ENCODE assay signal across 29 cellular contexts in the genomic region with DNA sequence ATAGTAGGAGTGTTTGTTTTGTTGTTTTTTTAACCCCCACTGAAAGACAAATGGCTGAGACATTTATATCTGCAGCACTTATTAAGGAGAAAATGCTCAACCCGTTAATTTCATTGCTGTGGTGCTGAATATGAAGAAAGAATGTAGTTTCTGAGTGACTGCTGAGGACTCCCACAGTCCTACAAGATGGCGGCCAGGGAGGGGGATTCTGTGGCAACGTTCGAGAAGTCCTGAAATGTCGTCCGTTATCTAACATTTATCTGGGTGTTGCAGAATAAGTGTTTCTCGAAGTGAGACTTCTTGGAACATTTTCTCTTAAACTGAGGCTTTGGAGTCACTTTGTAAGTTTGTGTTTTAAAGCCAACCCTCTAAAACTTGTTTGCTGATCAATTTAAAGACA.
A peak's percentile ranks its signal among the peaks of the same experiment; 100 is the strongest.
DNase-seq lines count a peak whose midpoint lies in the region; ATAC-seq and TF ChIP-seq lines count a peak whose summit lies in the region.
"Had no signal": no experiment of that assay in that cellular context is flagged by ENCODE, and none has a peak within 500 bp of the region (broad histone marks: within the 10 kb centered on the region; RNA-seq: fewer than 3 reads in every experiment).

No MANE protein-coding gene starts in this region.

- H3K36me3 ChIP-seq in HUES6 (ENCODE audit: control insufficient read depth, insufficient read depth, low read length) = no peaks in the 10 kb centered on the region
- no peaks in the 10 kb centered on the region for H3K36me3 ChIP-seq in endodermal cell (ENCODE audit: control insufficient read depth, insufficient read depth, low read length)
- H3K36me3 ChIP-seq in mesendoderm (ENCODE audit: control insufficient read depth, insufficient read depth, low read length) = no peaks in the 10 kb centered on the region
- no peaks in the 10 kb centered on the region for H3K36me3 ChIP-seq in left lung
- H3K36me3 ChIP-seq in right lobe of liver = no peaks in the 10 kb centered on the region
- H3K36me3 ChIP-seq: HAP-1, SJCRH30 had no signal

- H4K5ac ChIP-seq in mesendoderm (ENCODE audit: low read length) = no peak overlapping the region

- TF ChIP-seq CTCF in endodermal cell (conservative IDR thresholded peaks at IDR 0.05) = no peak
- no peak for TF ChIP-seq CTCF in left lung (IDR thresholded peaks at IDR 0.05)
- no peak for TF ChIP-seq CTCF in right lobe of liver (IDR thresholded peaks at IDR 0.05)

- H3K9me3 ChIP-seq in HUES6 (ENCODE audit: control insufficient read depth, insufficient read depth, low read depth, low read length) = no peaks in the 10 kb centered on the region
- no peaks in the 10 kb centered on the region for H3K9me3 ChIP-seq in endodermal cell (ENCODE audit: control insufficient read depth, low read length)
- H3K9me3 ChIP-seq in left lung = no peaks in the 10 kb centered on the region
- H3K9me3 ChIP-seq in right lobe of liver = no peaks in the 10 kb centered on the region
- H3K9me3 ChIP-seq: HAP-1, SJCRH30 had no signal

- H3K79me1 ChIP-seq in mesendoderm (ENCODE audit: low read length) = no peaks in the 10 kb centered on the region

- H3K4me3 ChIP-seq in HUES6 (ENCODE audit: low read depth, low read length) (peak overlapping the region; percentile 37), endodermal cell (ENCODE audit: low read length) (no peak overlapping the region), mesendoderm (ENCODE audit: low read length) (no peak overlapping the region), left lung (no peak overlapping the region), right lobe of liver (no peak overlapping the region)
- H3K4me3 ChIP-seq: HAP-1, PC-9, SJCRH30 had no signal

- H2BK15ac ChIP-seq in mesendoderm (replicated peaks; ENCODE audit: low read depth) = no peak overlapping the region

- no peaks in the 10 kb centered on the region for H3K9me3 Mint-ChIP-seq in endodermal cell
- H3K9me3 Mint-ChIP-seq: CD8-positive, alpha-beta T cell had no signal

- intact Hi-C loops in left lung (cut with DNase I) (no loop called here), right lobe of liver (cut with DNase I) (no loop called here)

- TF ChIP-seq POLR2A in right lobe of liver (IDR thresholded peaks at IDR 0.05) = no peak

- no peak overlapping the region for H3K4ac ChIP-seq in mesendoderm (ENCODE audit: low read depth, low read length)

- no peak overlapping the region for H3K18ac ChIP-seq in mesendoderm (ENCODE audit: low read length)

- H3K23ac ChIP-seq in mesendoderm (ENCODE audit: low read length) = no peak overlapping the region

- no peaks in the 10 kb centered on the region for H3K27me3 Mint-ChIP-seq in endodermal cell (ENCODE audit: insufficient read depth)

- DNase-seq in endodermal cell = no peak
- DNase-seq in mesendoderm = peak; percentile 33
- DNase-seq in NCI-H128 (lab: John Stamatoyannopoulos, UW; ENCODE audit: unreplicated experiment) = no peak
- no peak for DNase-seq in left lung
- no peak for DNase-seq in right lobe of liver
- DNase-seq: C1 segment of cervical spinal cord; Caco-2; CD8-positive, alpha-beta T cell; DMS79; EL; GF-D8; HFFc6; KBM-7; MV-4-11; NCI-H1105; NCI-H146; NCI-H1930; NCI-H2107; NCI-H446 treated with DMSO at 0.1 percent for 48 hours; NCI-H526; NCI-H82; PC-9; SJCRH30 had no signal

- peaks cover 27% of the 10 kb centered on the region for H3K4me1 ChIP-seq in HUES6 (ENCODE audit: control insufficient read depth, insufficient read depth, low read length)
- H3K4me1 ChIP-seq in endodermal cell (ENCODE audit: control insufficient read depth, insufficient read depth, low read length) = peaks cover 39% of the 10 kb centered on the region
- H3K4me1 ChIP-seq in mesendoderm (ENCODE audit: control insufficient read depth, low read depth, low read length) = peaks cover 17% of the 10 kb centered on the region
- no peaks in the 10 kb centered on the region for H3K4me1 ChIP-seq in left lung
- no peaks in the 10 kb centered on the region for H3K4me1 ChIP-seq in right lobe of liver
- H3K4me1 ChIP-seq: HAP-1, SJCRH30 had no signal

- H2AK5ac ChIP-seq in mesendoderm (ENCODE audit: low read length) = no peak overlapping the region

- H2BK120ac ChIP-seq in mesendoderm (ENCODE audit: low read depth, low read length) = peak overlapping the region; percentile 67

- H3K36me3 Mint-ChIP-seq in endodermal cell (ENCODE audit: low read depth) = no peaks in the 10 kb centered on the region
- H3K36me3 Mint-ChIP-seq: CD8-positive, alpha-beta T cell had no signal

- H3K27ac ChIP-seq in HUES6 (ENCODE audit: low read depth, low read length) (peak overlapping the region; percentile 73), endodermal cell (ENCODE audit: low read depth, low read length) (no peak overlapping the region), mesendoderm (ENCODE audit: low read depth, low read length) (no peak overlapping the region), left lung (no peak overlapping the region), right lobe of liver (no peak overlapping the region)
- H3K27ac ChIP-seq: PC-9, SJCRH30 had no signal

- H3K9ac ChIP-seq in HUES6 (ENCODE audit: low read length) (no peak overlapping the region), endodermal cell (ENCODE audit: extremely low read depth, low read length, poor library complexity, severe bottlenecking) (no peak overlapping the region), mesendoderm (ENCODE audit: low read length) (no peak overlapping the region)

- ATAC-seq in HG03135 (IDR thresholded peaks at IDR 0.05; ENCODE audit: unreplicated experiment) = no peak
- ATAC-seq in left lung = no peak
- ATAC-seq in right lobe of liver = no peak
- ATAC-seq: CD8-positive, alpha-beta T cell; HepG2; Right ventricle myocardium inferior; SK-N-SH treated with all-trans-retinoic acid at 6 μM for 48 hours had no signal

- H3K4me2 ChIP-seq in mesendoderm (ENCODE audit: low read length) = no peak overlapping the region
- H3K4me2 ChIP-seq: PC-9 had no signal

- H2BK5ac ChIP-seq in mesendoderm (ENCODE audit: low read length) = peak overlapping the region; percentile 6

- H3K56ac ChIP-seq in mesendoderm (ENCODE audit: low read length) = no peak overlapping the region

- H3K27me3 ChIP-seq in HUES6 (ENCODE audit: control insufficient read depth, insufficient read depth, low read length) (no peaks in the 10 kb centered on the region), endodermal cell (ENCODE audit: control insufficient read depth, insufficient read depth, low read length, poor library complexity, severe bottlenecking) (no peaks in the 10 kb centered on the region), mesendoderm (ENCODE audit: insufficient read depth, low read length, poor library complexity) (no peaks in the 10 kb centered on the region), left lung (peaks cover 0 to 51% of the 10 kb centered on the region in 2 donors), right lobe of liver (no peaks in the 10 kb centered on the region)

- H4K8ac ChIP-seq in mesendoderm (ENCODE audit: low read depth, low read length) = peak overlapping the region; percentile 56

- no peaks in the 10 kb centered on the region for H3K79me2 ChIP-seq in mesendoderm (ENCODE audit: control insufficient read depth, insufficient read depth, low read length)

- peaks cover 74% of the 10 kb centered on the region for H3K4me1 Mint-ChIP-seq in endodermal cell

- peak overlapping the region; percentile 13 for H3K4me3 Mint-ChIP-seq in endodermal cell
- H3K4me3 Mint-ChIP-seq: CD8-positive, alpha-beta T cell; HFFc6 had no signal

- peak overlapping the region; percentile 75 for H3K27ac Mint-ChIP-seq in endodermal cell
- H3K27ac Mint-ChIP-seq: CD8-positive, alpha-beta T cell; HFFc6 had no signal

- WGBS in endodermal cell (ENCODE audit: insufficient coverage in 1 of 2, insufficient read length in 1 of 2), 2 experiments = 49 to 51% methylated on average over 2 to 7 of the region's 7 CpGs
- no CpG with 5 or more reads among the region's 7 CpGs for WGBS in mesendoderm (ENCODE audit: extremely low coverage, insufficient coverage, low lambda C conversion rate)
- 14% methylated on average over 7 of the region's 7 CpGs for WGBS in right lobe of liver (ENCODE audit: insufficient coverage, low coverage, low lambda C conversion rate, missing lambda C conversion rate)
